9 cellular contexts compared by ENCODE assay signal in genomic region chr12:31353730-31354708, GRCh38. TPM values are rescaled to one million over a fixed set of nuclear protein-coding genes. Genes with fewer than 3 reads are reported as not detected.
A peak's percentile ranks its signal among the peaks of the same experiment; 100 is the strongest.
DNase-seq lines count a peak whose midpoint lies in the region; TF ChIP-seq lines count a peak whose summit lies in the region.
"Had no signal": no experiment of that assay in that cellular context is flagged by ENCODE, and none has a peak within 500 bp of the region (broad histone marks: within the 10 kb centered on the region; RNA-seq: fewer than 3 reads in every experiment).

No MANE protein-coding gene starts in this region.

- peaks cover 14% of the 10 kb centered on the region for H3K4me1 ChIP-seq in HAP-1
- H3K4me1 ChIP-seq in osteoblast (ENCODE audit: insufficient read depth, low read length), result no peaks in the 10 kb centered on the region

- peak overlapping the region; percentile 73 to 93 (median 90) for H3K27ac Mint-ChIP-seq in brain
- H3K27ac Mint-ChIP-seq: activated naive CD4-positive, alpha-beta T cell treated with anti-CD3 and anti-CD28 coated beads, Interleukin-2, amount 50 U/mL, for 24 hours had no signal

- peaks cover 5% of the 10 kb centered on the region for H3K27me3 Mint-ChIP-seq in brain
- H3K27me3 Mint-ChIP-seq: activated naive CD4-positive, alpha-beta T cell treated with anti-CD3 and anti-CD28 coated beads, Interleukin-2, amount 50 U/mL, for 24 hours had no signal

- no peak overlapping the region for H3K4me2 ChIP-seq in osteoblast (ENCODE audit: insufficient read depth, low read length)

- TF ChIP-seq CTCF in brain (conservative IDR thresholded peaks at IDR 0.05) (no peak), osteoblast (IDR thresholded peaks at IDR 0.05; ENCODE audit: extremely low read depth, low read depth, low read length) (no peak), GM13977 (IDR thresholded peaks at IDR 0.05; ENCODE audit: extremely low read depth, insufficient read depth, missing control alignments) (no peak)

- DNase-seq in HAP-1 (ENCODE audit: low spot score in 2 of 2), result peak; percentile 82 to 96
- peak; percentile 79 for DNase-seq in NCI-H2107 treated with DMSO at 0.1 percent for 48 hours (lab: John Stamatoyannopoulos, UW; ENCODE audit: unreplicated experiment)
- DNase-seq in osteoblast (ENCODE audit: insufficient read length, low spot score, missing footprints), result peak; percentile 2
- DNase-seq in KG1 (lab: John Stamatoyannopoulos, UW), result no peak
- DNase-seq in central memory CD4-positive, alpha-beta T cell, result no peak
- no peak for DNase-seq in hepatic stellate cell (ENCODE audit: low spot score)
- DNase-seq in GM13977 (ENCODE audit: low spot score), result no peak

- no peaks in the 10 kb centered on the region for H3K36me3 Mint-ChIP-seq in brain
- H3K36me3 Mint-ChIP-seq: activated naive CD4-positive, alpha-beta T cell treated with anti-CD3 and anti-CD28 coated beads, Interleukin-2, amount 50 U/mL, for 24 hours had no signal

- peaks cover 13% of the 10 kb centered on the region for H3K4me1 Mint-ChIP-seq in brain
- H3K4me1 Mint-ChIP-seq: activated naive CD4-positive, alpha-beta T cell treated with anti-CD3 and anti-CD28 coated beads, Interleukin-2, amount 50 U/mL, for 24 hours had no signal

- H3K4me3 ChIP-seq in HAP-1, result no peak overlapping the region
- H3K4me3 ChIP-seq in osteoblast (ENCODE audit: insufficient read depth, low read length), result no peak overlapping the region

- H3K9me3 Mint-ChIP-seq in brain, result peaks cover 0 to 4% (median 0%) of the 10 kb centered on the region in 5 experiments
- H3K9me3 Mint-ChIP-seq: activated naive CD4-positive, alpha-beta T cell treated with anti-CD3 and anti-CD28 coated beads, Interleukin-2, amount 50 U/mL, for 24 hours had no signal

- no peaks in the 10 kb centered on the region for H3K27me3 ChIP-seq in HAP-1 (ENCODE audit: low read depth)
- H3K27me3 ChIP-seq in osteoblast (ENCODE audit: insufficient read depth, low read length), result peaks cover 3% of the 10 kb centered on the region

- H2AFZ ChIP-seq in osteoblast (ENCODE audit: low read length), result no peak overlapping the region

- H3K36me3 ChIP-seq in HAP-1 (replicated peaks), result no peaks in the 10 kb centered on the region
- no peaks in the 10 kb centered on the region for H3K36me3 ChIP-seq in osteoblast (ENCODE audit: insufficient read depth, low read length)

- no peaks in the 10 kb centered on the region for H3K79me2 ChIP-seq in osteoblast (ENCODE audit: insufficient read depth, low read length)

- peak overlapping the region; percentile 24 to 72 (median 59) for H3K4me3 Mint-ChIP-seq in brain
- H3K4me3 Mint-ChIP-seq: activated naive CD4-positive, alpha-beta T cell treated with anti-CD3 and anti-CD28 coated beads, Interleukin-2, amount 50 U/mL, for 24 hours had no signal

- H4K20me1 ChIP-seq in osteoblast (ENCODE audit: insufficient read depth, low read length), result no peaks in the 10 kb centered on the region

- H3K27ac ChIP-seq in osteoblast (ENCODE audit: low read depth, low read length), result no peak overlapping the region

- in situ Hi-C loops in HAP-1 (cut with MboI; ENCODE audit: low sequenced_read_pairs) (no loop called here), GM13977 (cut with MboI; ENCODE audit: low pct_unique_long_range_greater_than_20kb, low sequenced_read_pairs, unreplicated experiment) (no loop called here)

- no peaks in the 10 kb centered on the region for H3K9me3 ChIP-seq in HAP-1
- no peaks in the 10 kb centered on the region for H3K9me3 ChIP-seq in osteoblast (ENCODE audit: low read depth, low read length)

RNA-seq across cellular contexts. Expression of gene SINHCAF, which starts 28.1 kb away (rescaled TPM):
- 118 TPM for polyA plus RNA-seq in brain (ENCODE audit: insufficient read depth, low read depth, low replicate concordance)
- total RNA-seq in osteoblast, result 11.2 and 16.5 TPM in 2 replicates

Comparison
In these comparisons a context has a peak if more than half of its experiments do, and no peak if none do; other contexts are left out.
1. DNase-seq: peak in HAP-1 (2 of 2), NCI-H2107 treated with DMSO at 0.1 percent for 48 hours (single experiment) and osteoblast (single experiment); none in KG1 (single experiment), central memory CD4-positive, alpha-beta T cell (single experiment), hepatic stellate cell (single experiment) and GM13977 (single experiment).